1 cellular context compared by ENCODE assay signal in the genomic region with DNA sequence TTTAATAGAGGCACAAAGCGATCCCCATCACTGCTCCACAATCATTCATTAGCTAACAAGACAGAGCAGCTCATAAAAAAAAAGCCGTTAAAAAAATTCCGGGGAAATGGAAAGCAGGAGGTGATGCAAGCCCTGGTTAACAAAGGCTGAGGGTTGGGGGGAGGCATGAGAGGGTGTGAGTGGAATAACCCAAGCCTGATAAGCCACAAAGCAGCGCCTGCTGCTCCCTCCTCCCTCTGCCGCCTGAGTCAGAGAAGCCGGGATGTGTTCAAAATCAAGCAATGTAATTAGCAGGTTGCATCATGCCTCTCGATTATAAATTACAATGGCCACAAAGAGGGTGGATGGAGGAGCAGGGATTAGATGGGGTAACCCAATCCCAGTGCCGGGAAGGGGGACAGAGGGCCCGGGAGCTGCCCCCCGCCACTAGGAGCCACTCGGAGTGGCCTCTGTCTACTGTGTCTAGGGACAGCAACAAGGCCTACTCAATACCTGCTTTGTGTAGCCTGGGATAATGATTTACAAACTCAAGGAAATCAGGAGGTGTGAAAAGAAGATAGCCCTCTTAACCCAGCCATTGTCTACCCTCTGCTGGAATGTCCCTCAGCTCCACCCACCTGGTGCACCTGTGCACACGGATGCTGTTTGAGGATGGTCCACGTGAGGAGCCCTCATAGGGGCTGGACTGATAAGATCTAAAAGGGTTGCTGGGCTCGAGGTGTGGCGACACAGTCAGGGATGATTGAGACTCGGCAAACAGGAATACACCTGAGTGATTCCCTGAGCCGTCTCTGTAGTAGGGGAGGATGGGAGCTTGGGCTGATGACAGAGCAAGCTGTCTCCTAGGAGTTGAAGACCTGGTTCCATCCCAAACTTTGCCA.
TF ChIP-seq lines count a peak whose summit lies in the region.

No MANE protein-coding gene starts in this region.

TF ChIP-seq in HepG2, 621 proteins besides CTCF, POLR2A, EP300 and RAD21 (continued from another document and continues in another):
- TF ChIP-seq, protein P1, sequence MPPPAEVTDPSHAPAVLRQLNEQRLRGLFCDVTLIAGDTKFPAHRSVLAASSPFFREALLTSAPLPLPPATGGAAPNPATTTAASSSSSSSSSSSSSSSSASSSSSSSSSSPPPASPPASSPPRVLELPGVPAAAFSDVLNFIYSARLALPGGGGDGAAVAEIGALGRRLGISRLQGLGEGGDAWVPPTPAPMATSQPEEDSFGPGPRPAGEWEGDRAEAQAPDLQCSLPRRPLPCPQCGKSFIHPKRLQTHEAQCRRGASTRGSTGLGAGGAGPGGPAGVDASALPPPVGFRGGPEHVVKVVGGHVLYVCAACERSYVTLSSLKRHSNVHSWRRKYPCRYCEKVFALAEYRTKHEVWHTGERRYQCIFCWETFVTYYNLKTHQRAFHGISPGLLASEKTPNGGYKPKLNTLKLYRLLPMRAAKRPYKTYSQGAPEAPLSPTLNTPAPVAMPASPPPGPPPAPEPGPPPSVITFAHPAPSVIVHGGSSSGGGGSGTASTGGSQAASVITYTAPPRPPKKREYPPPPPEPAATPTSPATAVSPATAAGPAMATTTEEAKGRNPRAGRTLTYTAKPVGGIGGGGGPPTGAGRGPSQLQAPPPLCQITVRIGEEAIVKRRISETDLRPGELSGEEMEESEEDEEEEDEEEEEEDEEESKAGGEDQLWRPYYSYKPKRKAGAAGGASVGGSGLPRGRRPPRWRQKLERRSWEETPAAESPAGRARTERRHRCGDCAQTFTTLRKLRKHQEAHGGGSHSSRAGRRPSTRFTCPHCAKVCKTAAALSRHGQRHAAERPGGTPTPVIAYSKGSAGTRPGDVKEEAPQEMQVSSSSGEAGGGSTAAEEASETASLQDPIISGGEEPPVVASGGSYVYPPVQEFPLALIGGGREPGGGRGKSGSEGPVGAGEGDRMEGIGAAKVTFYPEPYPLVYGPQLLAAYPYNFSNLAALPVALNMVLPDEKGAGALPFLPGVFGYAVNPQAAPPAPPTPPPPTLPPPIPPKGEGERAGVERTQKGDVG (CRISPR knock-in tag; IDR thresholded peaks at IDR 0.05; ENCODE audit: borderline replicate concordance), result no peak
- TF ChIP-seq ZBTB20 (CRISPR knock-in tag; IDR thresholded peaks at IDR 0.05; ENCODE audit: borderline replicate concordance, low read depth), result no peak
- TF ChIP-seq, protein P2, sequence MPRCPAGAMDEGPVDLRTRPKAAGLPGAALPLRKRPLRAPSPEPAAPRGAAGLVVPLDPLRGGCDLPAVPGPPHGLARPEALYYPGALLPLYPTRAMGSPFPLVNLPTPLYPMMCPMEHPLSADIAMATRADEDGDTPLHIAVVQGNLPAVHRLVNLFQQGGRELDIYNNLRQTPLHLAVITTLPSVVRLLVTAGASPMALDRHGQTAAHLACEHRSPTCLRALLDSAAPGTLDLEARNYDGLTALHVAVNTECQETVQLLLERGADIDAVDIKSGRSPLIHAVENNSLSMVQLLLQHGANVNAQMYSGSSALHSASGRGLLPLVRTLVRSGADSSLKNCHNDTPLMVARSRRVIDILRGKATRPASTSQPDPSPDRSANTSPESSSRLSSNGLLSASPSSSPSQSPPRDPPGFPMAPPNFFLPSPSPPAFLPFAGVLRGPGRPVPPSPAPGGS (CRISPR knock-in tag; IDR thresholded peaks at IDR 0.05), result no peak; the same call in 1 of the 2 replicates
- peak; percentile 55; the same call in 1 of the 2 replicates for TF ChIP-seq EHMT2 (IDR thresholded peaks at IDR 0.05; ENCODE audit: borderline replicate concordance, low read depth, low read length)
- TF ChIP-seq, protein P3, sequence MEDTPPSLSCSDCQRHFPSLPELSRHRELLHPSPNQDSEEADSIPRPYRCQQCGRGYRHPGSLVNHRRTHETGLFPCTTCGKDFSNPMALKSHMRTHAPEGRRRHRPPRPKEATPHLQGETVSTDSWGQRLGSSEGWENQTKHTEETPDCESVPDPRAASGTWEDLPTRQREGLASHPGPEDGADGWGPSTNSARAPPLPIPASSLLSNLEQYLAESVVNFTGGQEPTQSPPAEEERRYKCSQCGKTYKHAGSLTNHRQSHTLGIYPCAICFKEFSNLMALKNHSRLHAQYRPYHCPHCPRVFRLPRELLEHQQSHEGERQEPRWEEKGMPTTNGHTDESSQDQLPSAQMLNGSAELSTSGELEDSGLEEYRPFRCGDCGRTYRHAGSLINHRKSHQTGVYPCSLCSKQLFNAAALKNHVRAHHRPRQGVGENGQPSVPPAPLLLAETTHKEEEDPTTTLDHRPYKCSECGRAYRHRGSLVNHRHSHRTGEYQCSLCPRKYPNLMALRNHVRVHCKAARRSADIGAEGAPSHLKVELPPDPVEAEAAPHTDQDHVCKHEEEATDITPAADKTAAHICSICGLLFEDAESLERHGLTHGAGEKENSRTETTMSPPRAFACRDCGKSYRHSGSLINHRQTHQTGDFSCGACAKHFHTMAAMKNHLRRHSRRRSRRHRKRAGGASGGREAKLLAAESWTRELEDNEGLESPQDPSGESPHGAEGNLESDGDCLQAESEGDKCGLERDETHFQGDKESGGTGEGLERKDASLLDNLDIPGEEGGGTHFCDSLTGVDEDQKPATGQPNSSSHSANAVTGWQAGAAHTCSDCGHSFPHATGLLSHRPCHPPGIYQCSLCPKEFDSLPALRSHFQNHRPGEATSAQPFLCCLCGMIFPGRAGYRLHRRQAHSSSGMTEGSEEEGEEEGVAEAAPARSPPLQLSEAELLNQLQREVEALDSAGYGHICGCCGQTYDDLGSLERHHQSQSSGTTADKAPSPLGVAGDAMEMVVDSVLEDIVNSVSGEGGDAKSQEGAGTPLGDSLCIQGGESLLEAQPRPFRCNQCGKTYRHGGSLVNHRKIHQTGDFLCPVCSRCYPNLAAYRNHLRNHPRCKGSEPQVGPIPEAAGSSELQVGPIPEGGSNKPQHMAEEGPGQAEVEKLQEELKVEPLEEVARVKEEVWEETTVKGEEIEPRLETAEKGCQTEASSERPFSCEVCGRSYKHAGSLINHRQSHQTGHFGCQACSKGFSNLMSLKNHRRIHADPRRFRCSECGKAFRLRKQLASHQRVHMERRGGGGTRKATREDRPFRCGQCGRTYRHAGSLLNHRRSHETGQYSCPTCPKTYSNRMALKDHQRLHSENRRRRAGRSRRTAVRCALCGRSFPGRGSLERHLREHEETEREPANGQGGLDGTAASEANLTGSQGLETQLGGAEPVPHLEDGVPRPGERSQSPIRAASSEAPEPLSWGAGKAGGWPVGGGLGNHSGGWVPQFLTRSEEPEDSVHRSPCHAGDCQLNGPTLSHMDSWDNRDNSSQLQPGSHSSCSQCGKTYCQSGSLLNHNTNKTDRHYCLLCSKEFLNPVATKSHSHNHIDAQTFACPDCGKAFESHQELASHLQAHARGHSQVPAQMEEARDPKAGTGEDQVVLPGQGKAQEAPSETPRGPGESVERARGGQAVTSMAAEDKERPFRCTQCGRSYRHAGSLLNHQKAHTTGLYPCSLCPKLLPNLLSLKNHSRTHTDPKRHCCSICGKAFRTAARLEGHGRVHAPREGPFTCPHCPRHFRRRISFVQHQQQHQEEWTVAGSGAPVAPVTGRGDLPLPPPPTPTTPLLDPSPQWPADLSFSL (CRISPR knock-in tag; IDR thresholded peaks at IDR 0.05), result no peak
- TF ChIP-seq YY1 (IDR thresholded peaks at IDR 0.05; ENCODE audit: insufficient read depth, insufficient replicate concordance, low read depth, low read length), result peak; percentile 36
- TF ChIP-seq, protein P4, sequence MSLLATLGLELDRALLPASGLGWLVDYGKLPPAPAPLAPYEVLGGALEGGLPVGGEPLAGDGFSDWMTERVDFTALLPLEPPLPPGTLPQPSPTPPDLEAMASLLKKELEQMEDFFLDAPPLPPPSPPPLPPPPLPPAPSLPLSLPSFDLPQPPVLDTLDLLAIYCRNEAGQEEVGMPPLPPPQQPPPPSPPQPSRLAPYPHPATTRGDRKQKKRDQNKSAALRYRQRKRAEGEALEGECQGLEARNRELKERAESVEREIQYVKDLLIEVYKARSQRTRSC (CRISPR knock-in tag; IDR thresholded peaks at IDR 0.05; ENCODE audit: low read depth), result no peak
- TF ChIP-seq, protein P5, sequence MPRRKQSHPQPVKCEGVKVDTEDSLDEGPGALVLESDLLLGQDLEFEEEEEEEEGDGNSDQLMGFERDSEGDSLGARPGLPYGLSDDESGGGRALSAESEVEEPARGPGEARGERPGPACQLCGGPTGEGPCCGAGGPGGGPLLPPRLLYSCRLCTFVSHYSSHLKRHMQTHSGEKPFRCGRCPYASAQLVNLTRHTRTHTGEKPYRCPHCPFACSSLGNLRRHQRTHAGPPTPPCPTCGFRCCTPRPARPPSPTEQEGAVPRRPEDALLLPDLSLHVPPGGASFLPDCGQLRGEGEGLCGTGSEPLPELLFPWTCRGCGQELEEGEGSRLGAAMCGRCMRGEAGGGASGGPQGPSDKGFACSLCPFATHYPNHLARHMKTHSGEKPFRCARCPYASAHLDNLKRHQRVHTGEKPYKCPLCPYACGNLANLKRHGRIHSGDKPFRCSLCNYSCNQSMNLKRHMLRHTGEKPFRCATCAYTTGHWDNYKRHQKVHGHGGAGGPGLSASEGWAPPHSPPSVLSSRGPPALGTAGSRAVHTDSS (CRISPR knock-in tag; conservative IDR thresholded peaks at IDR 0.05), result no peak
- no peak; the same call in 1 of the 2 replicates for TF ChIP-seq ZSCAN9 (CRISPR knock-in tag; IDR thresholded peaks at IDR 0.05; ENCODE audit: borderline replicate concordance)
- TF ChIP-seq, protein P6, sequence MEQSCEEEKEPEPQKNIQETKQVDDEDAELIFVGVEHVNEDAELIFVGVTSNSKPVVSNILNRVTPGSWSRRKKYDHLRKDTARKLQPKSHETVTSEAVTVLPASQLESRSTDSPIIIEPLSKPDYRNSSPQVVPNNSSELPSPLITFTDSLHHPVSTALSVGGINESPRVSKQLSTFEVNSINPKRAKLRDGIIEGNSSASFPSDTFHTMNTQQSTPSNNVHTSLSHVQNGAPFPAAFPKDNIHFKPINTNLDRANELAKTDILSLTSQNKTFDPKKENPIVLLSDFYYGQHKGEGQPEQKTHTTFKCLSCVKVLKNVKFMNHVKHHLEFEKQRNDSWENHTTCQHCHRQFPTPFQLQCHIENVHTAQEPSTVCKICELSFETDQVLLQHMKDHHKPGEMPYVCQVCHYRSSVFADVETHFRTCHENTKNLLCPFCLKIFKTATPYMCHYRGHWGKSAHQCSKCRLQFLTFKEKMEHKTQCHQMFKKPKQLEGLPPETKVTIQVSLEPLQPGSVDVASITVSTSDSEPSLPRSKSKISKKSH (CRISPR knock-in tag; IDR thresholded peaks at IDR 0.05; ENCODE audit: borderline replicate concordance), result no peak
- TF ChIP-seq, protein P7, sequence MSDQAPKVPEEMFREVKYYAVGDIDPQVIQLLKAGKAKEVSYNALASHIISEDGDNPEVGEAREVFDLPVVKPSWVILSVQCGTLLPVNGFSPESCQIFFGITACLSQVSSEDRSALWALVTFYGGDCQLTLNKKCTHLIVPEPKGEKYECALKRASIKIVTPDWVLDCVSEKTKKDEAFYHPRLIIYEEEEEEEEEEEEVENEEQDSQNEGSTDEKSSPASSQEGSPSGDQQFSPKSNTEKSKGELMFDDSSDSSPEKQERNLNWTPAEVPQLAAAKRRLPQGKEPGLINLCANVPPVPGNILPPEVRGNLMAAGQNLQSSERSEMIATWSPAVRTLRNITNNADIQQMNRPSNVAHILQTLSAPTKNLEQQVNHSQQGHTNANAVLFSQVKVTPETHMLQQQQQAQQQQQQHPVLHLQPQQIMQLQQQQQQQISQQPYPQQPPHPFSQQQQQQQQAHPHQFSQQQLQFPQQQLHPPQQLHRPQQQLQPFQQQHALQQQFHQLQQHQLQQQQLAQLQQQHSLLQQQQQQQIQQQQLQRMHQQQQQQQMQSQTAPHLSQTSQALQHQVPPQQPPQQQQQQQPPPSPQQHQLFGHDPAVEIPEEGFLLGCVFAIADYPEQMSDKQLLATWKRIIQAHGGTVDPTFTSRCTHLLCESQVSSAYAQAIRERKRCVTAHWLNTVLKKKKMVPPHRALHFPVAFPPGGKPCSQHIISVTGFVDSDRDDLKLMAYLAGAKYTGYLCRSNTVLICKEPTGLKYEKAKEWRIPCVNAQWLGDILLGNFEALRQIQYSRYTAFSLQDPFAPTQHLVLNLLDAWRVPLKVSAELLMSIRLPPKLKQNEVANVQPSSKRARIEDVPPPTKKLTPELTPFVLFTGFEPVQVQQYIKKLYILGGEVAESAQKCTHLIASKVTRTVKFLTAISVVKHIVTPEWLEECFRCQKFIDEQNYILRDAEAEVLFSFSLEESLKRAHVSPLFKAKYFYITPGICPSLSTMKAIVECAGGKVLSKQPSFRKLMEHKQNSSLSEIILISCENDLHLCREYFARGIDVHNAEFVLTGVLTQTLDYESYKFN (CRISPR knock-in tag; conservative IDR thresholded peaks at IDR 0.05), result peak; percentile 85
- no peak for TF ChIP-seq GATAD1 (CRISPR knock-in tag; IDR thresholded peaks at IDR 0.05)
- TF ChIP-seq SAP130 (CRISPR knock-in tag; IDR thresholded peaks at IDR 0.05; ENCODE audit: low read depth), result peak; percentile 66
- no peak for TF ChIP-seq XBP1 (CRISPR knock-in tag; IDR thresholded peaks at IDR 0.05)
